In genomic region chr2:10810175-10811161, GRCh38 we compare ENCODE assay signal across 8 cellular contexts. TPM values are rescaled to one million over a fixed set of nuclear protein-coding genes. Genes with fewer than 3 reads are reported as not detected.
DNase-seq lines count a peak whose midpoint lies in the region; ATAC-seq and TF ChIP-seq lines count a peak whose summit lies in the region.

No MANE protein-coding gene starts in this region.

- H3K27me3 Mint-ChIP-seq in HFFc6 (ENCODE audit: insufficient read depth) (peaks cover 3% of the 10 kb centered on the region; the same call in 1 of the 2 replicates), osteocyte (ENCODE audit: unreplicated experiment) (no peaks in the 10 kb centered on the region)

- peak; percentile 19 for DNase-seq in HFFc6
- DNase-seq in NCI-H82 (lab: John Stamatoyannopoulos, UW), result peak; percentile 87
- DNase-seq in coronary artery (ENCODE audit: low spot score), result no peak
- DNase-seq in osteocyte (ENCODE audit: extremely low spot score, unreplicated experiment), result no peak
- no peak for DNase-seq in NCI-H1092 (lab: John Stamatoyannopoulos, UW)
- DNase-seq in amniotic stem cell (lab: John Stamatoyannopoulos, UW), result no peak

- no peak for TF ChIP-seq CTCF in HFFc6 (IDR thresholded peaks at IDR 0.05)
- TF ChIP-seq CTCF in coronary artery (IDR thresholded peaks at IDR 0.05), result no peak
- no peak for TF ChIP-seq CTCF in osteocyte (IDR thresholded peaks at IDR 0.05)

- H3K9me3 Mint-ChIP-seq in HFFc6 (no peaks in the 10 kb centered on the region), osteocyte (ENCODE audit: unreplicated experiment) (no peaks in the 10 kb centered on the region)

- peak overlapping the region; percentile 91 for H3K27ac Mint-ChIP-seq in HFFc6
- peak overlapping the region; percentile 89 for H3K27ac Mint-ChIP-seq in osteocyte (ENCODE audit: unreplicated experiment)

- H3K36me3 Mint-ChIP-seq in HFFc6 (ENCODE audit: low read depth) (peaks cover 6% of the 10 kb centered on the region; the same call in 1 of the 2 replicates), osteocyte (ENCODE audit: unreplicated experiment) (no peaks in the 10 kb centered on the region)

- peak overlapping the region in 1 of 2 donors; percentile 91 for H3K27ac ChIP-seq in coronary artery

- H3K4me1 Mint-ChIP-seq in HFFc6 (ENCODE audit: low read depth), result peaks cover 31% of the 10 kb centered on the region
- H3K4me1 Mint-ChIP-seq in osteocyte (ENCODE audit: unreplicated experiment), result peaks cover 37% of the 10 kb centered on the region

- TF ChIP-seq POLR2A in GM18505 (IDR thresholded peaks at IDR 0.05; ENCODE audit: borderline replicate concordance, extremely low read depth, insufficient read depth, insufficient read length), result no peak

- peak overlapping the region; percentile 98 for H3K4me3 ChIP-seq in coronary artery

- peak overlapping the region; percentile 95 for H3K4me3 Mint-ChIP-seq in HFFc6
- peak overlapping the region; percentile 89 for H3K4me3 Mint-ChIP-seq in osteocyte (ENCODE audit: unreplicated experiment)

- ATAC-seq in GM18505 (IDR thresholded peaks at IDR 0.05; ENCODE audit: unreplicated experiment) (peak; percentile 20), GM19397 (IDR thresholded peaks at IDR 0.05; ENCODE audit: unreplicated experiment) (no peak)

RNA-seq across cellular contexts. Expression of gene PDIA6, which starts 2.1 kb away (rescaled TPM):
- total RNA-seq in HFFc6 (2021; fragmentation: NEBNext Ultra II Directional; extraction: Animal tissue kit (Norgen Biotek cat#: 25700)), result 100 to 1,000 TPM; 336 to 356 (median 351) TPM
- 205 and 219 TPM in 2 replicates for total RNA-seq in osteocyte

Comparison
In these comparisons a context has a peak if more than half of its experiments do, and no peak if none do; other contexts are left out.
1. DNase-seq: peak in HFFc6 (single experiment) and NCI-H82 (single experiment); none in coronary artery (single experiment), osteocyte (single experiment), NCI-H1092 (single experiment) and amniotic stem cell (single experiment).